8 cellular contexts compared by ENCODE assay signal in genomic region chr6:81643156-81643555, GRCh38.
"Had no signal": no experiment of that assay in that cellular context is flagged by ENCODE, and none has a peak within 500 bp of the region (broad histone marks: within the 10 kb centered on the region; RNA-seq: fewer than 3 reads in every experiment).

No MANE protein-coding gene starts in this region.

- DNase-seq: GDM1, GF-D8 had no signal

- ATAC-seq: GM12878 had no signal

- FAIRE-seq: G401.6, GM12878, GM12891, GM12892, GM18507, GM19239 had no signal

- H3K4me3 ChIP-seq: GM12878 had no signal
